In the genomic region with DNA sequence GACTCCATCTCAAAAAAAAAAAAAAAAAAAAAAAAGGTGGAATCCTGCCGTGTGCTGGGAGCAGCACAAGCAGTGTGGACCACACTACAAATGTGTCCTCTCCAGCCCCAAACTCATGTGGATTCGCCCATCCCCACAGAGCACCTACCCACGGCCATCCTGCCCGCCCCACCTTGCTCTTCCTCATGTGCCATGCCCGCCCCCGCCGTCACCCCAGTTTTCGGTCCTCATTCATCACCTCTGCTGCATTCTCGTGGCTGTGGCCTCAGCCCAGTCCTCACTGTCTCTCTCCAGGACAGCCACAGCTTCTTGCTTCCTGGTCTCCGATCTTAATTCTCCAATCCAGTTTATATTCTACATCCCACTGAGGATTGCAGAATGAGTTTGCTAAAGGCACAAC, we compare ENCODE assay signal across 17 cellular contexts.
A peak's percentile ranks its signal among the peaks of the same experiment; 100 is the strongest.
DNase-seq lines count a peak whose midpoint lies in the region; ATAC-seq, FAIRE-seq and TF ChIP-seq lines count a peak whose summit lies in the region.
"Had no signal": no experiment of that assay in that cellular context is flagged by ENCODE, and none has a peak within 500 bp of the region (broad histone marks: within the 10 kb centered on the region; RNA-seq: fewer than 3 reads in every experiment).

No MANE protein-coding gene starts in this region.

- H3K9me3 Mint-ChIP-seq in activated naive CD8-positive, alpha-beta T cell treated with anti-CD3 and anti-CD28 coated beads for 36 hours: peaks cover 1% of the 10 kb centered on the region
- H3K9me3 Mint-ChIP-seq in stimulated activated effector memory CD8-positive, alpha-beta T cell treated with anti-CD3 and anti-CD28 coated beads, Interleukin-12 subunit alpha, Interleukin-12 subunit beta, amount 100 ng/mL, for 72 hours: no peaks in the 10 kb centered on the region

- no peak for ATAC-seq in stimulated activated effector memory CD8-positive, alpha-beta T cell treated with anti-CD3 and anti-CD28 coated beads, Interleukin-12 subunit alpha, Interleukin-12 subunit beta, amount 100 ng/mL, for 72 hours
- ATAC-seq in HG03439 (IDR thresholded peaks at IDR 0.05; ENCODE audit: unreplicated experiment): no peak
- ATAC-seq: lower lobe of right lung, Panc1 had no signal

- peak; percentile 55 for DNase-seq in activated CD8-positive, alpha-beta memory T cell treated with anti-CD3 and anti-CD28 coated beads for 24 hours
- DNase-seq in activated CD8-positive, alpha-beta memory T cell treated with anti-CD3 and anti-CD28 coated beads, Interleukin-2, amount 50 U/mL, for 4 hours: no peak
- DNase-seq in GM19239 (ENCODE audit: insufficient read length, low spot score) (no peak), GM20000 (ENCODE audit: low spot score) (no peak)
- no peak for DNase-seq in activated naive CD8-positive, alpha-beta T cell treated with anti-CD3 and anti-CD28 coated beads for 36 hours
- DNase-seq in stimulated activated effector memory CD8-positive, alpha-beta T cell treated with anti-CD3 and anti-CD28 coated beads, Interleukin-12 subunit alpha, Interleukin-12 subunit beta, amount 100 ng/mL, for 72 hours (ENCODE audit: low spot score in 2 of 2): no peak
- no peak for DNase-seq in stimulated activated naive CD4-positive, alpha-beta T cell treated with Interleukin-2 at 50 U/mL for 16 hours (lab: John Stamatoyannopoulos, UW)
- DNase-seq: activated gamma-delta T cell treated with Interleukin-2 at 50 U/mL for 16 hours, GDM1, glutamatergic neuron, H7, lower lobe of right lung, NCI-H1092 treated with DMSO at 0.1 percent for 48 hours, NCI-H2171 treated with DMSO at 0.1 percent for 48 hours, NCI-H82 had no signal

- peak overlapping the region; percentile 27 for H3K4me3 Mint-ChIP-seq in activated naive CD8-positive, alpha-beta T cell treated with anti-CD3 and anti-CD28 coated beads for 36 hours
- peak overlapping the region; percentile 50 for H3K4me3 Mint-ChIP-seq in stimulated activated effector memory CD8-positive, alpha-beta T cell treated with anti-CD3 and anti-CD28 coated beads, Interleukin-12 subunit alpha, Interleukin-12 subunit beta, amount 100 ng/mL, for 72 hours

- H3K36me3 Mint-ChIP-seq in activated naive CD8-positive, alpha-beta T cell treated with anti-CD3 and anti-CD28 coated beads for 36 hours: peaks cover 4% of the 10 kb centered on the region
- H3K36me3 Mint-ChIP-seq in stimulated activated effector memory CD8-positive, alpha-beta T cell treated with anti-CD3 and anti-CD28 coated beads, Interleukin-12 subunit alpha, Interleukin-12 subunit beta, amount 100 ng/mL, for 72 hours: peaks cover 5% of the 10 kb centered on the region

- peak overlapping the region; percentile 88 for H3K27ac Mint-ChIP-seq in activated naive CD8-positive, alpha-beta T cell treated with anti-CD3 and anti-CD28 coated beads for 36 hours
- H3K27ac Mint-ChIP-seq in stimulated activated effector memory CD8-positive, alpha-beta T cell treated with anti-CD3 and anti-CD28 coated beads, Interleukin-12 subunit alpha, Interleukin-12 subunit beta, amount 100 ng/mL, for 72 hours: peak overlapping the region; percentile 76

- H3K4me1 Mint-ChIP-seq in activated naive CD8-positive, alpha-beta T cell treated with anti-CD3 and anti-CD28 coated beads for 36 hours: peaks cover 84% of the 10 kb centered on the region
- peaks cover 49% of the 10 kb centered on the region for H3K4me1 Mint-ChIP-seq in stimulated activated effector memory CD8-positive, alpha-beta T cell treated with anti-CD3 and anti-CD28 coated beads, Interleukin-12 subunit alpha, Interleukin-12 subunit beta, amount 100 ng/mL, for 72 hours

- peak; percentile 28 for FAIRE-seq in GM19239 (lab: Jason Lieb, UNC)

- no peaks in the 10 kb centered on the region for H3K27me3 Mint-ChIP-seq in activated naive CD8-positive, alpha-beta T cell treated with anti-CD3 and anti-CD28 coated beads for 36 hours

- TF ChIP-seq CTCF in GM20000 (IDR thresholded peaks at IDR 0.05; ENCODE audit: extremely low read depth, missing control alignments): no peak
